ENCODE assay signal across 1 cellular context in the genomic region with DNA sequence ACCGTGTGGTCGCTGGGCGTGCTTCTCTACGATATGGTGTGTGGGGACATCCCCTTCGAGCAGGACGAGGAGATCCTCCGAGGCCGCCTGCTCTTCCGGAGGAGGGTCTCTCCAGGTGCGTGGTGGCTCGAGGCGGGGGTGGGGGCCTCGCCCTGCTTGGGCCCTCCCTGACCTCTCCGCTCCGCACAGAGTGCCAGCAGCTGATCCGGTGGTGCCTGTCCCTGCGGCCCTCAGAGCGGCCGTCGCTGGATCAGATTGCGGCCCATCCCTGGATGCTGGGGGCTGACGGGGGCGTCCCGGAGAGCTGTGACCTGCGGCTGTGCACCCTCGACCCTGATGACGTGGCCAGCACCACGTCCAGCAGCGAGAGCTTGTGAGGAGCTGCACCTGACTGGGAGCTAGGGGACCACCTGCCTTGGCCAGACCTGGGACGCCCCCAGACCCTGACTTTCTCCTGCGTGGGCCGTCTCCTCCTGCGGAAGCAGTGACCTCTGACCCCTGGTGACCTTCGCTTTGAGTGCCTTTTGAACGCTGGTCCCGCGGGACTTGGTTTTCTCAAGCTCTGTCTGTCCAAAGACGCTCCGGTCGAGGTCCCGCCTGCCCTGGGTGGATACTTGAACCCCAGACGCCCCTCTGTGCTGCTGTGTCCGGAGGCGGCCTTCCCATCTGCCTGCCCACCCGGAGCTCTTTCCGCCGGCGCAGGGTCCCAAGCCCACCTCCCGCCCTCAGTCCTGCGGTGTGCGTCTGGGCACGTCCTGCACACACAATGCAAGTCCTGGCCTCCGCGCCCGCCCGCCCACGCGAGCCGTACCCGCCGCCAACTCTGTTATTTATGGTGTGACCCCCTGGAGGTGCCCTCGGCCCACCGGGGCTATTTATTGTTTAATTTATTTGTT.
TF ChIP-seq lines count a peak whose summit lies in the region.

No MANE protein-coding gene starts in this region.

TF ChIP-seq in liver, 16 proteins besides CTCF, POLR2A, EP300 and RAD21 (continued from another document):
- TF ChIP-seq, protein P1, sequence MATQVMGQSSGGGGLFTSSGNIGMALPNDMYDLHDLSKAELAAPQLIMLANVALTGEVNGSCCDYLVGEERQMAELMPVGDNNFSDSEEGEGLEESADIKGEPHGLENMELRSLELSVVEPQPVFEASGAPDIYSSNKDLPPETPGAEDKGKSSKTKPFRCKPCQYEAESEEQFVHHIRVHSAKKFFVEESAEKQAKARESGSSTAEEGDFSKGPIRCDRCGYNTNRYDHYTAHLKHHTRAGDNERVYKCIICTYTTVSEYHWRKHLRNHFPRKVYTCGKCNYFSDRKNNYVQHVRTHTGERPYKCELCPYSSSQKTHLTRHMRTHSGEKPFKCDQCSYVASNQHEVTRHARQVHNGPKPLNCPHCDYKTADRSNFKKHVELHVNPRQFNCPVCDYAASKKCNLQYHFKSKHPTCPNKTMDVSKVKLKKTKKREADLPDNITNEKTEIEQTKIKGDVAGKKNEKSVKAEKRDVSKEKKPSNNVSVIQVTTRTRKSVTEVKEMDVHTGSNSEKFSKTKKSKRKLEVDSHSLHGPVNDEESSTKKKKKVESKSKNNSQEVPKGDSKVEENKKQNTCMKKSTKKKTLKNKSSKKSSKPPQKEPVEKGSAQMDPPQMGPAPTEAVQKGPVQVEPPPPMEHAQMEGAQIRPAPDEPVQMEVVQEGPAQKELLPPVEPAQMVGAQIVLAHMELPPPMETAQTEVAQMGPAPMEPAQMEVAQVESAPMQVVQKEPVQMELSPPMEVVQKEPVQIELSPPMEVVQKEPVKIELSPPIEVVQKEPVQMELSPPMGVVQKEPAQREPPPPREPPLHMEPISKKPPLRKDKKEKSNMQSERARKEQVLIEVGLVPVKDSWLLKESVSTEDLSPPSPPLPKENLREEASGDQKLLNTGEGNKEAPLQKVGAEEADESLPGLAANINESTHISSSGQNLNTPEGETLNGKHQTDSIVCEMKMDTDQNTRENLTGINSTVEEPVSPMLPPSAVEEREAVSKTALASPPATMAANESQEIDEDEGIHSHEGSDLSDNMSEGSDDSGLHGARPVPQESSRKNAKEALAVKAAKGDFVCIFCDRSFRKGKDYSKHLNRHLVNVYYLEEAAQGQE (IDR thresholded peaks at IDR 0.05) = no peak
- TF ChIP-seq RXRA (IDR thresholded peaks at IDR 0.05) = peak in 1 of 2 donors; percentile 26
- TF ChIP-seq FOXA2 (IDR thresholded peaks at IDR 0.05) = no peak
- TF ChIP-seq GABPA (IDR thresholded peaks at IDR 0.05 in 1 of 2, conservative IDR thresholded peaks at IDR 0.05 in 1 of 2) = no peak
- no peak for TF ChIP-seq HNF4G (IDR thresholded peaks at IDR 0.05)
